In the genomic region with DNA sequence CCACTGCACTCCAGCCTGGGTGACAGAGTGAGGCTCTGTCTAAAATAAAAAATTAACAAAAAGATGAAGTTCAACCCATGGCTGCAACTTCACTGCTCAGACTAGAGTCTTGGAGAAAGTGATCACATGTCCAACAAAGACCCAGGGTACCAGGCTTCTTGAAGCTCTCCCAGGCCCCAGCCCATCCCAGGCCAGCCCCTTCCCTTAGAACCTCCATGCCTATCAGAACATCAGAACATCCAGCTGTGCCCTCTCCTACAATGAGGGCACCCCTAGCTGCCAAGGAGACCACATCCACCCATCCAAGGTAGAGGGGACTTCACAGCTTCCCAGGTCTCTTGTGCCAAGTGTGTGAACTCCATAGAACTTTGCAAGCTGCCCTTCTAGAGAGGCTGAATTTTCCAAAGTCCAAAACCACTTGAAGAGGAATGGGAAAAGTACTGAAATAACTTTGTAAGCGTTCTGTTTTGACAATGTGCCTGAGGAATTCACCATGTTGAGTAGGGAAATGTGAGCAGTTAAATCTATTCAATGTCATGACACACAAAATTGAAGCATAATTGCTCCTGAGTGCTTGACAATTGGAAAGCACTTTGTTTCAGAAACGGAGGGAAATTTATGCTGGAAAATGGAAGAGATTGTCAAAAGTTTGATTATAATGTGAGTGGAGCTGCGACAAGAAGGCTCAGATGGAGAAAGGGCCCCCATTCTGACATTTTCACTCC, we compare ENCODE assay signal across 23 cellular contexts.
"Had no signal": no experiment of that assay in that cellular context is flagged by ENCODE, and none has a peak within 500 bp of the region (broad histone marks: within the 10 kb centered on the region; RNA-seq: fewer than 3 reads in every experiment).

No MANE protein-coding gene starts in this region.

- H3K27ac ChIP-seq: colonic mucosa, dorsolateral prefrontal cortex, epithelial cell of prostate, parathyroid adenoma, prostate gland had no signal

- H3K36me3 ChIP-seq: colonic mucosa, prostate gland had no signal

- H3K79me2 ChIP-seq: parathyroid adenoma had no signal

- H3K4me1 Mint-ChIP-seq: naive B cell; neural crest cell; stimulated activated naive CD8-positive, alpha-beta T cell treated with anti-CD3 and anti-CD28 coated beads, Interleukin-15, amount 100 ng/mL, for 72 hours had no signal

- DNase-seq: caudate nucleus; colonic mucosa; dorsolateral prefrontal cortex; effector memory CD4-positive, alpha-beta T cell; foreskin fibroblast; glutamatergic neuron; mesendoderm; naive B cell; nucleus accumbens; retina; stimulated activated CD4-positive, alpha-beta T cell treated with anti-CD3 and anti-CD28 coated beads, Interleukin-2, amount 100 ng/mL, for 24 hours; stimulated activated CD4-positive, alpha-beta T cell treated with anti-CD3 and anti-CD28 coated beads, Interleukin-4, amount 100 ng/mL, for 4 hours; stimulated activated naive B cell treated with anti-CD40 and anti-IgM and Interleukin-4, amounts not matched to agents 10 μg/mL and 1 μg/mL and 100 μg/mL, for 72 hours; stimulated activated naive CD8-positive, alpha-beta T cell treated with anti-CD3 and anti-CD28 coated beads, Interleukin-15, amount 100 ng/mL, for 72 hours; substantia nigra had no signal

- H3K27ac Mint-ChIP-seq: naive B cell; stimulated activated naive B cell treated with anti-CD40 and anti-IgM and Interleukin-4, amounts not matched to agents 10 μg/mL and 1 μg/mL and 100 μg/mL, for 72 hours; stimulated activated naive CD8-positive, alpha-beta T cell treated with anti-CD3 and anti-CD28 coated beads, Interleukin-15, amount 100 ng/mL, for 72 hours; type B pancreatic cell had no signal

- H3K4me1 ChIP-seq: colonic mucosa, prostate gland had no signal

- H3K9ac ChIP-seq: parathyroid adenoma had no signal

- H3K9me3 ChIP-seq: colonic mucosa, esophagus muscularis mucosa, gastroesophageal sphincter, prostate gland had no signal

- H3K27me3 Mint-ChIP-seq: naive B cell; stimulated activated naive B cell treated with anti-CD40 and anti-IgM and Interleukin-4, amounts not matched to agents 10 μg/mL and 1 μg/mL and 100 μg/mL, for 72 hours; stimulated activated naive CD8-positive, alpha-beta T cell treated with anti-CD3 and anti-CD28 coated beads, Interleukin-15, amount 100 ng/mL, for 72 hours; type B pancreatic cell had no signal

- H2AFZ ChIP-seq: parathyroid adenoma had no signal

- H3K9me3 Mint-ChIP-seq: naive B cell; neural crest cell; stimulated activated naive B cell treated with anti-CD40 and anti-IgM and Interleukin-4, amounts not matched to agents 10 μg/mL and 1 μg/mL and 100 μg/mL, for 72 hours; stimulated activated naive CD8-positive, alpha-beta T cell treated with anti-CD3 and anti-CD28 coated beads, Interleukin-15, amount 100 ng/mL, for 72 hours; type B pancreatic cell had no signal

- H3K27me3 ChIP-seq: colonic mucosa, dorsolateral prefrontal cortex, esophagus muscularis mucosa, gastroesophageal sphincter had no signal

- H3K4me3 ChIP-seq: colonic mucosa, dorsolateral prefrontal cortex, esophagus muscularis mucosa, gastroesophageal sphincter, prostate gland had no signal

- H3K36me3 Mint-ChIP-seq: naive B cell; stimulated activated naive B cell treated with anti-CD40 and anti-IgM and Interleukin-4, amounts not matched to agents 10 μg/mL and 1 μg/mL and 100 μg/mL, for 72 hours had no signal

- ATAC-seq: gastroesophageal sphincter; sciatic nerve; stimulated activated naive B cell treated with anti-CD40 and anti-IgM and Interleukin-4, amounts not matched to agents 10 μg/mL and 1 μg/mL and 100 μg/mL, for 72 hours; stimulated activated naive CD8-positive, alpha-beta T cell treated with anti-CD3 and anti-CD28 coated beads, Interleukin-15, amount 100 ng/mL, for 72 hours had no signal

- H3K4me3 Mint-ChIP-seq: naive B cell; neural crest cell; stimulated activated naive B cell treated with anti-CD40 and anti-IgM and Interleukin-4, amounts not matched to agents 10 μg/mL and 1 μg/mL and 100 μg/mL, for 72 hours; stimulated activated naive CD8-positive, alpha-beta T cell treated with anti-CD3 and anti-CD28 coated beads, Interleukin-15, amount 100 ng/mL, for 72 hours; type B pancreatic cell had no signal
